Comparison of ENCODE assay signal across 29 cellular contexts in the genomic region with DNA sequence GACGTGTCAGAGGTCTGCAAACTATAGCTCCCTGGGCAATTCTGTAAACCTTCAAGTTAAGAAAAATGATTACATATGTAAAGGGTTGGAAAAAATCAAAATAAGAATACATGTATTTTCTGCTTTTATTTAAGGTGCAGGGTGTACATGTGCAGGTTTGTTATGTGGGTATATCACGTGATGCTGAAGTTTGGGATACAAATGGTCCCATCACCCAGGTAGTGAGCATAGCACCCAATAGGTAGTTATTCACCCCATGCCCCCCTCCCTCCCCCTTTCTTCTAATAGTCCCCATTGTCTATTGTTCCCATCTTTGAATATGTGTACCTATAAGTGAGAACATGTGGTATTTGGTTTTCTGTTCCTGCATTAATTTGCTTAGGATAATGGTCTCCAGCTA. TPM values are rescaled to one million over a fixed set of nuclear protein-coding genes. Genes with fewer than 3 reads are reported as not detected.
"Had no signal": no experiment of that assay in that cellular context is flagged by ENCODE, and none has a peak within 500 bp of the region (broad histone marks: within the 10 kb centered on the region; RNA-seq: fewer than 3 reads in every experiment).

No MANE protein-coding gene starts in this region.

- H3K27ac Mint-ChIP-seq: activated CD4-positive, alpha-beta memory T cell treated with anti-CD3 and anti-CD28 coated beads for 36 hours; activated CD4-positive, alpha-beta T cell treated with anti-CD3 and anti-CD28 coated beads, Interleukin-2, amount 10 ng/mL, durations not matched to agents 7 days and 5 days; activated naive CD4-positive, alpha-beta T cell treated with anti-CD3 and anti-CD28 coated beads, Interleukin-2, amount 50 U/mL, for 72 hours; activated naive CD8-positive, alpha-beta T cell treated with anti-CD3 and anti-CD28 coated beads, Interleukin-2, amount 50 U/mL, for 24 hours; T-helper 1 cell treated with Interleukin-12 subunit alpha and Interleukin-12 subunit beta and Interleukin-4 antibody, amounts not matched to agents 30 μg/mL and 1 μg/mL, for 36 hours had no signal

- H3K4me2 ChIP-seq: PC-9 had no signal

- H3K27me3 ChIP-seq: ascending aorta, body of pancreas had no signal

- H3K9me3 Mint-ChIP-seq: activated CD4-positive, alpha-beta memory T cell treated with anti-CD3 and anti-CD28 coated beads for 36 hours; activated CD4-positive, alpha-beta T cell treated with anti-CD3 and anti-CD28 coated beads, Interleukin-2, amount 10 ng/mL, durations not matched to agents 7 days and 5 days; activated naive CD4-positive, alpha-beta T cell treated with anti-CD3 and anti-CD28 coated beads, Interleukin-2, amount 50 U/mL, for 72 hours; activated naive CD8-positive, alpha-beta T cell treated with anti-CD3 and anti-CD28 coated beads, Interleukin-2, amount 50 U/mL, for 24 hours; activated T-cell treated with anti-CD3 and anti-CD28 coated beads, Interleukin-2, amount 50 U/mL, for 4 hours; T-helper 1 cell treated with Interleukin-12 subunit alpha and Interleukin-12 subunit beta and Interleukin-4 antibody, amounts not matched to agents 30 μg/mL and 1 μg/mL, for 36 hours had no signal

- H3K27ac ChIP-seq: ascending aorta, body of pancreas, PC-9 had no signal

- H3K4me3 ChIP-seq: ascending aorta, body of pancreas, PC-9 had no signal

- FAIRE-seq: bronchial epithelial cell, TTC549 had no signal

- H3K9me3 ChIP-seq: ascending aorta, body of pancreas had no signal

- DNase-seq: activated CD4-positive, alpha-beta memory T cell treated with anti-CD3 and anti-CD28 coated beads for 36 hours; activated CD4-positive, alpha-beta T cell treated with anti-CD3 and anti-CD28 coated beads, Interleukin-2, amount 10 ng/mL, durations not matched to agents 7 days and 5 days; activated CD4-positive, CD25-positive, alpha-beta regulatory T cell; activated CD8-positive, alpha-beta memory T cell treated with anti-CD3 and anti-CD28 coated beads for 24 hours; activated effector memory CD4-positive, alpha-beta T cell treated with anti-CD3 and anti-CD28 coated beads, Interleukin-2, amount 50 U/mL, for 16 hours; activated naive CD4-positive, alpha-beta T cell treated with Interleukin-2 at 50 U/mL for 16 hours; activated naive CD8-positive, alpha-beta T cell treated with anti-CD3 and anti-CD28 coated beads, Interleukin-2, amount 50 U/mL, for 24 hours; activated T-cell treated with anti-CD3 and anti-CD28 coated beads, Interleukin-2, amount 50 U/mL, for 4 hours; amniotic stem cell; body of pancreas; central memory CD4-positive, alpha-beta T cell; NCI-H1092; NCI-H1417; NCI-H1930; NCI-H345; NCI-H510A; NCI-H526 treated with DMSO at 0.1 percent for 48 hours; NK-92 treated with Interleukin-12 subunit alpha and Interleukin-12 subunit beta, amount 100 ng/mL, for 24 hours; PC-9; SHP77 treated with DMSO at 0.1 percent for 48 hours; T-helper 9 cell had no signal

- H3K4me1 ChIP-seq: ascending aorta, body of pancreas had no signal

- H3K36me3 ChIP-seq: ascending aorta had no signal

- H3K27me3 Mint-ChIP-seq: activated CD4-positive, alpha-beta memory T cell treated with anti-CD3 and anti-CD28 coated beads for 36 hours; activated naive CD8-positive, alpha-beta T cell treated with anti-CD3 and anti-CD28 coated beads, Interleukin-2, amount 50 U/mL, for 24 hours had no signal

- ATAC-seq: activated naive CD4-positive, alpha-beta T cell treated with anti-CD3 and anti-CD28 coated beads, Interleukin-2, amount 50 U/mL, for 72 hours; activated naive CD8-positive, alpha-beta T cell treated with anti-CD3 and anti-CD28 coated beads, Interleukin-2, amount 50 U/mL, for 24 hours; activated T-cell treated with anti-CD3 and anti-CD28 coated beads, Interleukin-2, amount 50 U/mL, for 4 hours; body of pancreas had no signal

- H3K36me3 Mint-ChIP-seq: activated CD4-positive, alpha-beta memory T cell treated with anti-CD3 and anti-CD28 coated beads for 36 hours had no signal

- H2AFZ ChIP-seq: PC-9 had no signal

- H3K4me3 Mint-ChIP-seq: activated CD4-positive, alpha-beta memory T cell treated with anti-CD3 and anti-CD28 coated beads for 36 hours; activated CD4-positive, alpha-beta T cell treated with anti-CD3 and anti-CD28 coated beads, Interleukin-2, amount 10 ng/mL, durations not matched to agents 7 days and 5 days; activated naive CD8-positive, alpha-beta T cell treated with anti-CD3 and anti-CD28 coated beads, Interleukin-2, amount 50 U/mL, for 24 hours; activated T-cell treated with anti-CD3 and anti-CD28 coated beads, Interleukin-2, amount 50 U/mL, for 4 hours; T-helper 1 cell treated with Interleukin-12 subunit alpha and Interleukin-12 subunit beta and Interleukin-4 antibody, amounts not matched to agents 30 μg/mL and 1 μg/mL, for 36 hours had no signal

RNA-seq across cellular contexts. Expression of a gene that starts 51.1 kb away (rescaled TPM):
- total RNA-seq: activated CD4-positive, alpha-beta memory T cell treated with anti-CD3 and anti-CD28 coated beads for 36 hours; activated CD4-positive, alpha-beta T cell treated with anti-CD3 and anti-CD28 coated beads, Interleukin-2, amount 10 ng/mL, durations not matched to agents 7 days and 5 days; ascending aorta; bronchial epithelial cell; chondrocyte; MCF 10A; SK-MEL-5 had no signal
